In the genomic region with DNA sequence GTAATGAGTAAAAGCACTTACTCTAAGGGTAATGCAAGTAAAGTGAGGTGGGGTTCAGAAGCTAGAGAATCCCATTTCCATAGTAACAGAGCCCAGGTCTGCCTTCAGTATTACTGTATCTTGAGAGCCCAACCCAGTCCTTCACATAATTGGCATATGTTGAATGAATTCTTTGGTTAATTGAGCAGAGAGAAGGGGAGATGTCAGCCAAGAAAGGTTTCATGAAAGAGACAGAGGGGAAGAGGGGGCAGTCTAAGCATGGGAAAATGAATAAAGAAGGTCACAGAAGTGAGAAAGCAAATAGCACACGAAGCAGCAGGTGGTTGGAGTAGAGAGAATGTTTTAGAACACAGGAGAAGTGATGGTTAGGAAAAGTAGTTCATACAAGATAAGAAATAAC, we compare ENCODE assay signal across 25 cellular contexts.
"Had no signal": no experiment of that assay in that cellular context is flagged by ENCODE, and none has a peak within 500 bp of the region (broad histone marks: within the 10 kb centered on the region; RNA-seq: fewer than 3 reads in every experiment).

No MANE protein-coding gene starts in this region.

- ATAC-seq: activated T-helper 17 cell treated with anti-CD3 and anti-CD28 coated beads, Interleukin-2, amount 50 U/mL, for 72 hours; body of pancreas; gastroesophageal sphincter; heart left ventricle; left lobe of liver; natural killer cell; sciatic nerve; stimulated activated effector memory CD8-positive, alpha-beta T cell treated with anti-CD3 and anti-CD28 coated beads, Interleukin-12 subunit alpha, Interleukin-12 subunit beta, amount 100 ng/mL, for 72 hours; upper lobe of right lung; WTC11 had no signal

- H3K27me3 ChIP-seq: body of pancreas, esophagus muscularis mucosa, gastroesophageal sphincter, heart left ventricle, neutrophil, upper lobe of right lung had no signal

- H3K9me3 ChIP-seq: body of pancreas, esophagus muscularis mucosa, gastroesophageal sphincter, neutrophil, upper lobe of right lung had no signal

- H3K36me3 ChIP-seq: esophagus muscularis mucosa, gastroesophageal sphincter, heart left ventricle, neutrophil, upper lobe of right lung had no signal

- H3K4me3 ChIP-seq: body of pancreas, esophagus muscularis mucosa, gastroesophageal sphincter, heart left ventricle, lung, smooth muscle cell, upper lobe of right lung had no signal

- DNase-seq: activated CD4-positive, alpha-beta memory T cell treated with anti-CD3 and anti-CD28 coated beads for 36 hours; activated CD4-positive, alpha-beta T cell treated with anti-CD3 and anti-CD28 coated beads for 4 hours; activated naive CD4-positive, alpha-beta T cell treated with Interleukin-2 at 50 U/mL for 16 hours; activated naive CD8-positive, alpha-beta T cell treated with anti-CD3 and anti-CD28 coated beads, Interleukin-2, amount 10 ng/mL, durations not matched to agents 7 days and 5 days; activated T-cell treated with anti-CD3 and anti-CD28 coated beads, Interleukin-2, amount 50 U/mL, for 1 hour; amygdala; body of pancreas; dermis blood vessel endothelial cell; effector memory CD4-positive, alpha-beta T cell; heart left ventricle; kidney; natural killer cell; stimulated activated CD4-positive, alpha-beta T cell treated with anti-CD3 and anti-CD28 coated beads, Interleukin-4, amount 100 ng/mL, for 24 hours; upper lobe of right lung had no signal

- H3K27ac ChIP-seq: body of pancreas, esophagus muscularis mucosa, gastroesophageal sphincter, heart left ventricle, neutrophil, parathyroid adenoma, upper lobe of right lung had no signal

- H3K4me1 ChIP-seq: body of pancreas, esophagus muscularis mucosa, gastroesophageal sphincter, heart left ventricle, parathyroid adenoma, upper lobe of right lung had no signal
